ENCODE assay signal across 18 cellular contexts in the genomic region with DNA sequence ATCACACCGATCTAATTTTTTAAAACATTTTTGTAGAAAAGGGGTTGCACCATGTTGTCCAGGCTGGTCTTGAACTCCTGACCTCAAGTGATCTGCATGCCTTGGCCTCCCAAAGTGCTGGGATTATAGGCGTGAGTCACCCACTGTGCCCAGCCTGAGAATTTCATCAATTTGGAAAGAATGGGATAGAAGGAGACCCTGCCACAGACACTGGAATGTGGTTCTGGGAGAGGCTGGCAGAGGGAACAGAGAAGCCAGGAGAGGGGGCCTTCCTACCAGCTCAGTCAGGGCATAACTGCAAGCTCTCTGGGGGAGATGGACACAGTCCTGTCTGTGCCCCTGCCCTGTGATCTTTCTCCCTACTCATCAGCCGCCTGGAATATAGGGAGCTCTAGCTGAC.
"Had no signal": no experiment of that assay in that cellular context is flagged by ENCODE, and none has a peak within 500 bp of the region (broad histone marks: within the 10 kb centered on the region; RNA-seq: fewer than 3 reads in every experiment).

No MANE protein-coding gene starts in this region.

- H3K27ac ChIP-seq: esophagus squamous epithelium, heart left ventricle, neutrophil, parathyroid adenoma, tibial artery had no signal

- ATAC-seq: activated CD8-positive, alpha-beta T cell treated with anti-CD3 and anti-CD28 coated beads, Interleukin-2, amount 10 ng/mL, durations not matched to agents 7 days and 5 days; activated naive CD4-positive, alpha-beta T cell treated with anti-CD3 and anti-CD28 coated beads, Interleukin-2, amount 50 U/mL, for 72 hours; heart left ventricle; stimulated activated naive B cell treated with anti-CD40 and anti-IgM and Interleukin-4, amounts not matched to agents 10 μg/mL and 1 μg/mL and 100 μg/mL, for 72 hours had no signal

- H2AFZ ChIP-seq: parathyroid adenoma had no signal

- H3K9me3 ChIP-seq: esophagus squamous epithelium, heart left ventricle, neutrophil, tibial artery had no signal

- H3K9ac ChIP-seq: parathyroid adenoma had no signal

- H3K27me3 ChIP-seq: heart left ventricle, tibial artery had no signal

- DNase-seq: activated B cell treated with CpG ODN at 0.5 μM for 24 hours; activated CD4-positive, alpha-beta T cell treated with anti-CD3 and anti-CD28 coated beads for 48 hours; activated CD8-positive, alpha-beta memory T cell treated with anti-CD3 and anti-CD28 coated beads, Interleukin-2, amount 50 U/mL, for 4 hours; activated CD8-positive, alpha-beta T cell treated with anti-CD3 and anti-CD28 coated beads, Interleukin-2, amount 10 ng/mL, durations not matched to agents 7 days and 5 days; activated effector memory CD4-positive, alpha-beta T cell treated with anti-CD3 and anti-CD28 coated beads, Interleukin-2, amount 50 U/mL, for 16 hours; activated T-cell treated with anti-CD3 and anti-CD28 coated beads, Interleukin-2, amount 50 U/mL, for 48 hours; esophagus squamous epithelium; heart left ventricle; immature natural killer cell; retina; stimulated activated CD4-positive, alpha-beta T cell treated with anti-CD3 and anti-CD28 coated beads, Interleukin-2, amount 100 ng/mL, for 48 hours; stimulated activated naive B cell treated with anti-CD40 and anti-IgM and Interleukin-4, amounts not matched to agents 10 μg/mL and 1 μg/mL and 100 μg/mL, for 72 hours; tibial artery had no signal

- H3K79me2 ChIP-seq: parathyroid adenoma had no signal

- FAIRE-seq: colon, urothelium cell line had no signal

- H3K36me3 ChIP-seq: neutrophil, tibial artery had no signal

- H3K4me3 ChIP-seq: esophagus squamous epithelium, heart left ventricle, tibial artery had no signal
